ENCODE assay signal across 17 cellular contexts in the genomic region with DNA sequence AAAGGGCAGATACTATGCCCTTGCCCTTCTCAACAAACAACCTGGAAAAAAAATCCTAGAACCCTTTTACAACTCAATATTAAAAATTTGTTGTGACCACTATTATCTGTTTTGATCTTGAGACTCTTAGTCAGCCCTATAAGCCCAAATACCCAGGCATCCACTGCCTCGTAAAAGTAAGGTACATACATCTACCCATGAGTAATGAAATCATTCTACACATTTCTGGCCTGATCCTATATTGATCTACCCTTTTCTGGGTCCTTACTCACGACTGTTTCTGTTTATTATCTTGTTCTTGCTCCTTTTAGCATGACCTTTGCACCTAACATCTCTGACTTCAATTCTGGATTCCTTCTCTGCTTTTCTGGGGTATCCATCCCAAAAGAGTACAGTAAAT. TPM values are rescaled to one million over a fixed set of nuclear protein-coding genes. Genes with fewer than 3 reads are reported as not detected.
DNase-seq lines count a peak whose midpoint lies in the region; ATAC-seq and TF ChIP-seq lines count a peak whose summit lies in the region.
"Had no signal": no experiment of that assay in that cellular context is flagged by ENCODE, and none has a peak within 500 bp of the region (broad histone marks: within the 10 kb centered on the region; RNA-seq: fewer than 3 reads in every experiment).

No MANE protein-coding gene starts in this region.

- intact Hi-C loops in IMR-90 (cut with micrococcal nuclease) (no loop called here), left ventricle myocardium superior (cut with micrococcal nuclease) (no loop called here)

- H3K4me3 Mint-ChIP-seq in CD8-positive, alpha-beta memory T cell, result no peak overlapping the region
- H3K4me3 Mint-ChIP-seq: CD4-positive, alpha-beta T cell; IgD-negative memory B cell had no signal

- H2BK120ac ChIP-seq in IMR-90 (ENCODE audit: low read depth, low read length), result no peak overlapping the region

- no peak overlapping the region for H3K4ac ChIP-seq in IMR-90 (ENCODE audit: low read depth, low read length)

- H3K18ac ChIP-seq in IMR-90 (ENCODE audit: low read depth, low read length), result no peak overlapping the region

- dilution Hi-C loops in IMR-90 (cut with HindIII; ENCODE audit: low sequenced_read_pairs, unreplicated experiment), result no loop called here

- TF ChIP-seq CTCF in IMR-90 (conservative IDR thresholded peaks at IDR 0.05; ENCODE audit: low read depth, low read length) (no peak), RWPE2 (IDR thresholded peaks at IDR 0.05; ENCODE audit: poor library complexity, severe bottlenecking) (no peak), fibroblast of villous mesenchyme (IDR thresholded peaks at IDR 0.05; ENCODE audit: insufficient read depth, low read depth, low read length) (no peak), WERI-Rb-1 (IDR thresholded peaks at IDR 0.05; ENCODE audit: low read depth, low read length) (no peak)

- H3K79me1 ChIP-seq in IMR-90 (ENCODE audit: low read depth in 1 of 2, low read length in 2 of 2), result no peaks in the 10 kb centered on the region

- no peak overlapping the region for H2BK5ac ChIP-seq in IMR-90 (ENCODE audit: low read depth, low read length, poor library complexity, severe bottlenecking)

- no peak overlapping the region for H3K4me2 ChIP-seq in IMR-90 (ENCODE audit: low read depth, low read length)

- H3K23ac ChIP-seq in IMR-90 (ENCODE audit: low read depth, low read length), result no peak overlapping the region

- peaks cover 0 to 4% (median 0%) of the 10 kb centered on the region in 5 donors for H3K9me3 Mint-ChIP-seq in CD8-positive, alpha-beta memory T cell
- H3K9me3 Mint-ChIP-seq: CD4-positive, alpha-beta T cell had no signal

- H2AFZ ChIP-seq in IMR-90 (replicated peaks; ENCODE audit: low read length, poor library complexity), result no peak overlapping the region

- H3K27me3 Mint-ChIP-seq in CD8-positive, alpha-beta memory T cell, result no peaks in the 10 kb centered on the region
- H3K27me3 Mint-ChIP-seq: CD4-positive, alpha-beta T cell; IgD-negative memory B cell had no signal

- H2BK15ac ChIP-seq in IMR-90 (ENCODE audit: low read depth, low read length), result 0 out of 3 replicates have a peak overlapping the region, but pooled peaks have one; percentile 6

- in situ Hi-C loops in IMR-90 (cut with MboI; ENCODE audit: low sequenced_read_pairs), result no loop called here

- H3K27ac ChIP-seq in IMR-90 (ENCODE audit: insufficient read depth, low read length), result no peak overlapping the region
- H3K27ac ChIP-seq in RWPE2 (ENCODE audit: poor library complexity, severe bottlenecking), result peak overlapping the region; percentile 98
- H3K27ac ChIP-seq in CD8-positive, alpha-beta memory T cell (ENCODE audit: low read depth, low read length), result no peak overlapping the region
- H3K27ac ChIP-seq in WERI-Rb-1, result no peak overlapping the region
- H3K27ac ChIP-seq: C4-2B had no signal

- no peak overlapping the region for H2AK9ac ChIP-seq in IMR-90 (replicated peaks; ENCODE audit: low read depth, low read length, poor library complexity)

- no TSS peak for BruUV-seq in IMR-90 (replicated peaks; lab: Mats Ljungman, UMichigan)

- H3K9ac ChIP-seq in IMR-90 (ENCODE audit: low read depth, low read length), result no peak overlapping the region

- H3K4me1 ChIP-seq in IMR-90 (ENCODE audit: control insufficient read depth, insufficient read depth, low read length) (peaks cover 2% of the 10 kb centered on the region), RWPE2 (ENCODE audit: insufficient read depth, poor library complexity, severe bottlenecking) (peaks cover 41% of the 10 kb centered on the region)
- H3K4me1 ChIP-seq in CD8-positive, alpha-beta memory T cell (ENCODE audit: insufficient read depth, low read length), result no peaks in the 10 kb centered on the region

- no peak for ATAC-seq in IMR-90 (ENCODE audit: low read depth)
- ATAC-seq in RWPE2 (ENCODE audit: low read depth), result peak; percentile 26; the same call in 1 of the 3 replicates
- no peak for ATAC-seq in HG03469 (IDR thresholded peaks at IDR 0.05; ENCODE audit: unreplicated experiment)
- no peak for ATAC-seq in left ventricle myocardium superior

- no peak for TF ChIP-seq POLR2A in IMR-90 (IDR thresholded peaks at IDR 0.05; ENCODE audit: low read depth, low read length)

- DNase-seq in IMR-90 (no peak), RWPE2 (ENCODE audit: low spot score) (no peak), fibroblast of villous mesenchyme (ENCODE audit: low read depth) (peak; percentile 62), WERI-Rb-1 (no peak), left ventricle myocardium superior (no peak)
- DNase-seq in CD8-positive, alpha-beta memory T cell, result no peak
- DNase-seq: AML-193; CD4-positive, alpha-beta T cell; DMS153; DMS79; GF-D8; GOT3; H7; KBM-7 had no signal

- no peak overlapping the region for H3K14ac ChIP-seq in IMR-90 (replicated peaks; ENCODE audit: low read depth, low read length)

- no peak overlapping the region for H4K5ac ChIP-seq in IMR-90 (ENCODE audit: low read depth, low read length)

- CTCF ChIA-PET in IMR-90 (lab: Yijun Ruan, JAX), result no interaction called here
- CTCF ChIA-PET in CD8-positive, alpha-beta memory T cell (lab: Charles Lee), result no interaction called here

- no peak for TF ChIP-seq RAD21 in IMR-90 (IDR thresholded peaks at IDR 0.05; ENCODE audit: low read length)

- H4K91ac ChIP-seq in IMR-90 (ENCODE audit: insufficient read depth, low read depth, low read length), result no peak overlapping the region

- H3K9me3 ChIP-seq in IMR-90 (ENCODE audit: control insufficient read depth, insufficient read depth, low read length), result no peaks in the 10 kb centered on the region
- no peaks in the 10 kb centered on the region for H3K9me3 ChIP-seq in RWPE2 (ENCODE audit: severe bottlenecking)
- no peaks in the 10 kb centered on the region for H3K9me3 ChIP-seq in CD8-positive, alpha-beta memory T cell (ENCODE audit: low read length)
- no peaks in the 10 kb centered on the region for H3K9me3 ChIP-seq in WERI-Rb-1 (ENCODE audit: severe bottlenecking)

- H2BK20ac ChIP-seq in IMR-90 (ENCODE audit: low read depth, low read length), result no peak overlapping the region

- H3K9me1 ChIP-seq in IMR-90 (ENCODE audit: insufficient read depth, low read length), result peaks cover 6% of the 10 kb centered on the region; the same call in 1 of the 2 replicates

- no peak overlapping the region for H4K8ac ChIP-seq in IMR-90 (ENCODE audit: low read depth in 2 of 2, low read length in 2 of 2)

- no peak overlapping the region for H3K4me3 ChIP-seq in IMR-90 (ENCODE audit: insufficient read depth, low read depth, low read length)
- no peak overlapping the region for H3K4me3 ChIP-seq in RWPE2 (ENCODE audit: severe bottlenecking)
- no peak overlapping the region for H3K4me3 ChIP-seq in fibroblast of villous mesenchyme (ENCODE audit: low read depth, low read length)
- H3K4me3 ChIP-seq in CD8-positive, alpha-beta memory T cell (ENCODE audit: low read length), result no peak overlapping the region
- no peak overlapping the region for H3K4me3 ChIP-seq in WERI-Rb-1 (ENCODE audit: low read depth, low read length)

- POLR2A ChIA-PET in IMR-90 (lab: Charles Lee; ENCODE audit: unreplicated experiment), result no interaction called here
- POLR2A ChIA-PET in CD8-positive, alpha-beta memory T cell (lab: Charles Lee), result no interaction called here

- no peaks in the 10 kb centered on the region for H4K20me1 ChIP-seq in IMR-90 (ENCODE audit: insufficient read depth, low read length)

- no peaks in the 10 kb centered on the region for H3K36me3 Mint-ChIP-seq in CD8-positive, alpha-beta memory T cell
- H3K36me3 Mint-ChIP-seq: IgD-negative memory B cell had no signal

- H3K4me1 Mint-ChIP-seq in CD8-positive, alpha-beta memory T cell, result no peaks in the 10 kb centered on the region
- H3K4me1 Mint-ChIP-seq: IgD-negative memory B cell had no signal

- H3K27ac Mint-ChIP-seq in CD8-positive, alpha-beta memory T cell, result no peak overlapping the region
- H3K27ac Mint-ChIP-seq: CD4-positive, alpha-beta T cell; IgD-negative memory B cell had no signal

- no peak overlapping the region for H3K56ac ChIP-seq in IMR-90 (ENCODE audit: extremely low read depth, insufficient read depth, low read length)

- no peaks in the 10 kb centered on the region for H3K27me3 ChIP-seq in IMR-90 (ENCODE audit: control insufficient read depth, insufficient read depth, low read length)
- H3K27me3 ChIP-seq in RWPE2 (ENCODE audit: insufficient read depth, poor library complexity, severe bottlenecking), result no peaks in the 10 kb centered on the region
- H3K27me3 ChIP-seq in CD8-positive, alpha-beta memory T cell (ENCODE audit: insufficient read depth, low read length, poor library complexity, severe bottlenecking), result no peaks in the 10 kb centered on the region
- no peaks in the 10 kb centered on the region for H3K27me3 ChIP-seq in WERI-Rb-1 (ENCODE audit: insufficient read depth, low read depth, severe bottlenecking)

- no peak overlapping the region for H2AK5ac ChIP-seq in IMR-90 (ENCODE audit: low read depth, low read length)

- no peaks in the 10 kb centered on the region for H3K36me3 ChIP-seq in IMR-90 (ENCODE audit: control insufficient read depth, insufficient read depth, low read length)
- H3K36me3 ChIP-seq in RWPE2 (ENCODE audit: low read depth), result no peaks in the 10 kb centered on the region
- H3K36me3 ChIP-seq in CD8-positive, alpha-beta memory T cell (ENCODE audit: insufficient read depth, low read length), result no peaks in the 10 kb centered on the region
- H3K36me3 ChIP-seq in WERI-Rb-1, result no peaks in the 10 kb centered on the region

- WGBS in IMR-90 (ENCODE audit: extremely low coverage in 2 of 2, insufficient read length in 1 of 2), 2 experiments, result 100% methylated on average over 1 of the region's 2 CpGs; no CpG with 5 or more reads in 1 of the 2 experiments

TF ChIP-seq in IMR-90, 13 proteins besides CTCF, POLR2A, EP300 and RAD21 (continues in another document):
- TF ChIP-seq MAFK (IDR thresholded peaks at IDR 0.05; ENCODE audit: low read depth, low read length) (no peak), CHD1 (IDR thresholded peaks at IDR 0.05; ENCODE audit: low read depth, low read length) (no peak), FOS (IDR thresholded peaks at IDR 0.05; ENCODE audit: low read depth, low read length) (no peak), MXI1 (IDR thresholded peaks at IDR 0.05; ENCODE audit: borderline replicate concordance, low read depth, low read length) (no peak), BHLHE40 (IDR thresholded peaks at IDR 0.05; ENCODE audit: low read depth, low read length) (no peak)

RNA-seq across cellular contexts. Expression of gene SCG2, which starts 56.8 kb away (rescaled TPM):
- total RNA-seq in IMR-90 (2012; rRNA removed) (0.36 and 0.56 TPM in 2 replicates), fibroblast of villous mesenchyme (0.86 and 0.97 TPM in 2 replicates), left ventricle myocardium superior (not detected)
- polyA plus RNA-seq in IMR-90 (2012; rRNA removed), result 0.26 and 0.46 TPM in 2 replicates
- polyA plus RNA-seq in IMR-90 (2012; cell fraction: cytosol; rRNA removed), result 0.13 and 0.14 TPM in 2 replicates
- polyA plus RNA-seq in IMR-90 (2012; cell fraction: nucleus; rRNA removed; ENCODE audit: low replicate concordance), result 0.08 and 1.2 TPM in 2 replicates
- total RNA-seq in CD8-positive, alpha-beta memory T cell, result not detected
- polyA plus RNA-seq in CD8-positive, alpha-beta memory T cell, result not detected
- total RNA-seq: CD4-positive, alpha-beta T cell had no signal
- polyA plus RNA-seq: IgD-negative memory B cell had no signal
